Comparison of ENCODE assay signal across 29 cellular contexts in the genomic region with DNA sequence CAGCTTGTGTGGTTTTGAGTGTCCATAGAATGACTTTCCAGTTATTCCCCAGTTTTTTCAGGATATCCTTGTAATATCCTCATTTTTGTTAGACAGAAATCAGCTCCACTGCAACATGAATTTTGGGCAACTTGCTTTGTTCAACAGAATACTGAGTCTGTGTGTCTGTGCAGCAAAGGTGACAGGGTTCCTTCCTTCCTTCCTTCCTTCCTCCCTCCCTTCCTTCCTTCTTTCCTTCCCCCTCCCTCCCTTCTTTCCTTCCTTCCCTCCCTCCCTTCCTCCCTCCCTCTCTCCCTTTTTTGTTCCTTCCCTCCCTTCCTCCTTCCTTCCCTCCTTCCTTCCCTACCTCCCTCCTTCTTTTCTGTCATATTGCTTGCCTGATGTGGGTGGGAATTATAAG.
"Had no signal": no experiment of that assay in that cellular context is flagged by ENCODE, and none has a peak within 500 bp of the region (broad histone marks: within the 10 kb centered on the region; RNA-seq: fewer than 3 reads in every experiment).

No MANE protein-coding gene starts in this region.

- H3K4me3 Mint-ChIP-seq: naive thymus-derived CD4-positive, alpha-beta T cell; natural killer cell; nephron; stimulated activated effector memory CD8-positive, alpha-beta T cell treated with anti-CD3 and anti-CD28 coated beads, Interleukin-12 subunit alpha, Interleukin-12 subunit beta, amount 100 ng/mL, for 72 hours; stimulated activated naive B cell treated with anti-CD40 and anti-IgM and Interleukin-4, amounts not matched to agents 10 μg/mL and 1 μg/mL and 100 μg/mL, for 72 hours; stimulated activated naive CD8-positive, alpha-beta T cell treated with anti-CD3 and anti-CD28 coated beads, Interleukin-15, Interleukin-2, amounts not matched to agents 100 ng/mL and 50 ng/mL, for 24 hours; type B pancreatic cell had no signal

- H3K27ac Mint-ChIP-seq: naive thymus-derived CD4-positive, alpha-beta T cell; natural killer cell; nephron; progenitor cell of endocrine pancreas; stimulated activated effector memory CD8-positive, alpha-beta T cell treated with anti-CD3 and anti-CD28 coated beads, Interleukin-12 subunit alpha, Interleukin-12 subunit beta, amount 100 ng/mL, for 72 hours; stimulated activated naive B cell treated with anti-CD40 and anti-IgM and Interleukin-4, amounts not matched to agents 10 μg/mL and 1 μg/mL and 100 μg/mL, for 72 hours; stimulated activated naive CD8-positive, alpha-beta T cell treated with anti-CD3 and anti-CD28 coated beads, Interleukin-15, Interleukin-2, amounts not matched to agents 100 ng/mL and 50 ng/mL, for 24 hours; type B pancreatic cell had no signal

- H3K4me2 ChIP-seq: smooth muscle cell had no signal

- ATAC-seq: naive thymus-derived CD4-positive, alpha-beta T cell; natural killer cell; pancreas; psoas muscle; right cardiac atrium; sciatic nerve; stimulated activated effector memory CD8-positive, alpha-beta T cell treated with anti-CD3 and anti-CD28 coated beads, Interleukin-12 subunit alpha, Interleukin-12 subunit beta, amount 100 ng/mL, for 72 hours; stimulated activated naive B cell treated with anti-CD40 and anti-IgM and Interleukin-4, amounts not matched to agents 10 μg/mL and 1 μg/mL and 100 μg/mL, for 72 hours; upper lobe of right lung had no signal

- H3K4me1 ChIP-seq: pancreas, psoas muscle, spleen, stomach, thyroid gland, tibial nerve, upper lobe of right lung, uterus had no signal

- H3K9me3 ChIP-seq: neutrophil, pancreas, psoas muscle, spleen, stomach, thoracic aorta, thyroid gland, tibial nerve, upper lobe of right lung, uterus had no signal

- H3K27me3 ChIP-seq: neutrophil, pancreas, stomach, thyroid gland, tibial nerve, upper lobe of right lung, uterus had no signal

- H3K27ac ChIP-seq: neutrophil, pancreas, psoas muscle, skin epidermis, spleen, stomach, thoracic aorta, thyroid gland, tibial nerve, upper lobe of right lung, uterus had no signal

- H3K4me1 Mint-ChIP-seq: naive thymus-derived CD4-positive, alpha-beta T cell; natural killer cell; stimulated activated effector memory CD8-positive, alpha-beta T cell treated with anti-CD3 and anti-CD28 coated beads, Interleukin-12 subunit alpha, Interleukin-12 subunit beta, amount 100 ng/mL, for 72 hours; stimulated activated naive B cell treated with anti-CD40 and anti-IgM and Interleukin-4, amounts not matched to agents 10 μg/mL and 1 μg/mL and 100 μg/mL, for 72 hours had no signal

- DNase-seq: naive thymus-derived CD4-positive, alpha-beta T cell; natural killer cell; nucleus accumbens; pancreas; posterior cingulate gyrus; psoas muscle; right cardiac atrium; spleen; stimulated activated CD4-positive, alpha-beta T cell treated with anti-CD3 and anti-CD28 coated beads, Interleukin-12 subunit alpha, Interleukin-12 subunit beta, amount 100 ng/mL, for 4 hours; stimulated activated CD4-positive, alpha-beta T cell treated with anti-CD3 and anti-CD28 coated beads, Interleukin-1b, Interleukin-23, amount 100 ng/mL, for 48 hours; stimulated activated CD4-positive, alpha-beta T cell treated with anti-CD3 and anti-CD28 coated beads, Interleukin-4, amount 100 ng/mL, for 1 hour; stimulated activated CD4-positive, alpha-beta T cell treated with anti-CD3 and anti-CD28 coated beads, Interleukin-4, amount 100 ng/mL, for 4 hours; stimulated activated naive B cell treated with anti-CD40 and anti-IgM and Interleukin-4, amounts not matched to agents 10 μg/mL and 1 μg/mL and 100 μg/mL, for 72 hours; stimulated activated naive CD4-positive, alpha-beta T cell treated with Interleukin-2 at 50 U/mL for 16 hours; stomach; thyroid gland; upper lobe of right lung; uterus had no signal

- H3K27me3 Mint-ChIP-seq: progenitor cell of endocrine pancreas had no signal

- H3K4me3 ChIP-seq: pancreas, psoas muscle, skin epidermis, smooth muscle cell, spleen, stomach, thoracic aorta, thyroid gland, tibial nerve, upper lobe of right lung, uterus had no signal

- H3K36me3 ChIP-seq: neutrophil, pancreas, spleen, stomach, thoracic aorta, thyroid gland, tibial nerve, upper lobe of right lung, uterus had no signal

- H3K9me3 Mint-ChIP-seq: nephron; stimulated activated effector memory CD8-positive, alpha-beta T cell treated with anti-CD3 and anti-CD28 coated beads, Interleukin-12 subunit alpha, Interleukin-12 subunit beta, amount 100 ng/mL, for 72 hours; stimulated activated naive CD8-positive, alpha-beta T cell treated with anti-CD3 and anti-CD28 coated beads, Interleukin-15, Interleukin-2, amounts not matched to agents 100 ng/mL and 50 ng/mL, for 24 hours; type B pancreatic cell had no signal

- H3K36me3 Mint-ChIP-seq: naive thymus-derived CD4-positive, alpha-beta T cell; natural killer cell; stimulated activated effector memory CD8-positive, alpha-beta T cell treated with anti-CD3 and anti-CD28 coated beads, Interleukin-12 subunit alpha, Interleukin-12 subunit beta, amount 100 ng/mL, for 72 hours; stimulated activated naive B cell treated with anti-CD40 and anti-IgM and Interleukin-4, amounts not matched to agents 10 μg/mL and 1 μg/mL and 100 μg/mL, for 72 hours; type B pancreatic cell had no signal
